Comparison of ENCODE assay signal across 26 cellular contexts in genomic region chr7:116912269-116912909, GRCh38.
"Had no signal": no experiment of that assay in that cellular context is flagged by ENCODE, and none has a peak within 500 bp of the region (broad histone marks: within the 10 kb centered on the region; RNA-seq: fewer than 3 reads in every experiment).

No MANE protein-coding gene starts in this region.

- H3K4me3 ChIP-seq: adrenal gland, body of pancreas, esophagus muscularis mucosa, gastroesophageal sphincter, ovary, spleen, thoracic aorta had no signal

- H3K9me3 ChIP-seq: body of pancreas, esophagus muscularis mucosa, gastroesophageal sphincter, ovary, spleen, thoracic aorta had no signal

- DNase-seq: activated CD4-positive, alpha-beta memory T cell treated with anti-CD3 and anti-CD28 coated beads, Interleukin-2, amount 10 ng/mL, durations not matched to agents 7 days and 5 days; activated CD4-positive, alpha-beta T cell treated with anti-CD3 and anti-CD28 coated beads for 1 hour; activated CD4-positive, alpha-beta T cell treated with anti-CD3 and anti-CD28 coated beads, Interleukin-2, amount 10 ng/mL, durations not matched to agents 7 days and 5 days; activated CD8-positive, alpha-beta memory T cell treated with anti-CD3 and anti-CD28 coated beads, Interleukin-2, amount 50 U/mL, for 48 hours; activated T-cell treated with anti-CD3 and anti-CD28 coated beads, Interleukin-2, amount 50 U/mL, for 24 hours; adrenal gland; aorta; body of pancreas; dermis blood vessel endothelial cell; effector CD4-positive, alpha-beta T cell; hippocampal formation; left cardiac atrium; naive thymus-derived CD4-positive, alpha-beta T cell; ovary; spleen; stimulated activated naive CD4-positive, alpha-beta T cell; T-helper 2 cell; trophoblast cell had no signal

- H3K4me1 Mint-ChIP-seq: activated CD4-positive, alpha-beta memory T cell treated with anti-CD3 and anti-CD28 coated beads, Interleukin-2, amount 10 ng/mL, durations not matched to agents 7 days and 5 days; activated CD4-positive, alpha-beta T cell treated with anti-CD3 and anti-CD28 coated beads, Interleukin-2, amount 10 ng/mL, durations not matched to agents 7 days and 5 days; activated naive CD4-positive, alpha-beta T cell treated with anti-CD3 and anti-CD28 coated beads, Interleukin-2, amount 50 U/mL, for 24 hours; activated T-helper 17 cell treated with anti-CD3 and anti-CD28 coated beads, Interleukin-2, amount 50 U/mL, for 72 hours; mesothelial cell of epicardium; WTC11 had no signal

- H3K27ac Mint-ChIP-seq: activated CD4-positive, alpha-beta memory T cell treated with anti-CD3 and anti-CD28 coated beads, Interleukin-2, amount 10 ng/mL, durations not matched to agents 7 days and 5 days; activated CD4-positive, alpha-beta T cell treated with anti-CD3 and anti-CD28 coated beads, Interleukin-2, amount 10 ng/mL, durations not matched to agents 7 days and 5 days; activated naive CD4-positive, alpha-beta T cell treated with anti-CD3 and anti-CD28 coated beads, Interleukin-2, amount 50 U/mL, for 24 hours; activated T-cell treated with anti-CD3 and anti-CD28 coated beads, Interleukin-2, amount 50 U/mL, for 24 hours; activated T-helper 17 cell treated with anti-CD3 and anti-CD28 coated beads, Interleukin-2, amount 50 U/mL, for 72 hours; mesothelial cell of epicardium; progenitor cell of endocrine pancreas; WTC11 had no signal

- H3K27ac ChIP-seq: adrenal gland, body of pancreas, esophagus muscularis mucosa, gastroesophageal sphincter, ovary, spleen, thoracic aorta had no signal

- H3K4me3 Mint-ChIP-seq: activated CD4-positive, alpha-beta memory T cell treated with anti-CD3 and anti-CD28 coated beads, Interleukin-2, amount 10 ng/mL, durations not matched to agents 7 days and 5 days; activated CD4-positive, alpha-beta T cell treated with anti-CD3 and anti-CD28 coated beads, Interleukin-2, amount 10 ng/mL, durations not matched to agents 7 days and 5 days; activated naive CD4-positive, alpha-beta T cell treated with anti-CD3 and anti-CD28 coated beads, Interleukin-2, amount 50 U/mL, for 24 hours; activated T-cell treated with anti-CD3 and anti-CD28 coated beads, Interleukin-2, amount 50 U/mL, for 24 hours; activated T-helper 17 cell treated with anti-CD3 and anti-CD28 coated beads, Interleukin-2, amount 50 U/mL, for 72 hours; mesothelial cell of epicardium; naive thymus-derived CD4-positive, alpha-beta T cell; WTC11 had no signal

- H3K36me3 ChIP-seq: ovary had no signal

- H3K27me3 ChIP-seq: adrenal gland, body of pancreas, esophagus muscularis mucosa, gastroesophageal sphincter, ovary, spleen had no signal

- ATAC-seq: activated T-helper 17 cell treated with anti-CD3 and anti-CD28 coated beads, Interleukin-2, amount 50 U/mL, for 72 hours; body of pancreas; gastroesophageal sphincter; left cardiac atrium; naive thymus-derived CD4-positive, alpha-beta T cell; WTC11 had no signal

- H3K4me1 ChIP-seq: adrenal gland, body of pancreas, esophagus muscularis mucosa, gastroesophageal sphincter, spleen had no signal

- H3K27me3 Mint-ChIP-seq: activated CD4-positive, alpha-beta memory T cell treated with anti-CD3 and anti-CD28 coated beads, Interleukin-2, amount 10 ng/mL, durations not matched to agents 7 days and 5 days; activated CD4-positive, alpha-beta T cell treated with anti-CD3 and anti-CD28 coated beads, Interleukin-2, amount 10 ng/mL, durations not matched to agents 7 days and 5 days; activated naive CD4-positive, alpha-beta T cell treated with anti-CD3 and anti-CD28 coated beads, Interleukin-2, amount 50 U/mL, for 24 hours; activated T-cell treated with anti-CD3 and anti-CD28 coated beads, Interleukin-2, amount 50 U/mL, for 24 hours; activated T-helper 17 cell treated with anti-CD3 and anti-CD28 coated beads, Interleukin-2, amount 50 U/mL, for 72 hours; naive thymus-derived CD4-positive, alpha-beta T cell; progenitor cell of endocrine pancreas had no signal

- H3K9me3 Mint-ChIP-seq: activated CD4-positive, alpha-beta memory T cell treated with anti-CD3 and anti-CD28 coated beads, Interleukin-2, amount 10 ng/mL, durations not matched to agents 7 days and 5 days; activated CD4-positive, alpha-beta T cell treated with anti-CD3 and anti-CD28 coated beads, Interleukin-2, amount 10 ng/mL, durations not matched to agents 7 days and 5 days; activated naive CD4-positive, alpha-beta T cell treated with anti-CD3 and anti-CD28 coated beads, Interleukin-2, amount 50 U/mL, for 24 hours; activated T-cell treated with anti-CD3 and anti-CD28 coated beads, Interleukin-2, amount 50 U/mL, for 24 hours; activated T-helper 17 cell treated with anti-CD3 and anti-CD28 coated beads, Interleukin-2, amount 50 U/mL, for 72 hours; naive thymus-derived CD4-positive, alpha-beta T cell; WTC11 had no signal
